In the genomic region with DNA sequence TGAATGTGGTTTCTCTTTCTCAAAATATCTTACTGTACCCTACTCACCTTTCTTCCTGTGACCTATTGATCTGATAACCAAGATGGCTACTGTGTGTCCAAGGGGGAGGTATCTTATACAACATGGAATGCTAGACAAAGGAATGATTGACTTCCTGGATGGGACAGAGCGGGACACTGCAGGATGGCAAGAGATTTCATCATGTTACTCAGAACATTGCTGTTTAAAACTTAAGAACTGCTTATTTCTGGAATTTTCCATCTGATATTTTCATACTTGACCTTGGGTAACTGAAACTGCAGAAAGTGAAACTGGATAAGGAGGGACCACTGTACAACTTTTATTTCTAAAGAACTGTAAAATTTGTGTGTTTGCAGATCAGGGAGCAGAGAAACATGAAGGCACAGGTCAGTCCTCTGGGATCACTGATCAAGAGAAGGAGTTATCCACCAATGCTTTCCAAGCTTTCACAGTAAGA, we compare ENCODE assay signal across 15 cellular contexts. TPM values are rescaled to one million over a fixed set of nuclear protein-coding genes. Genes with fewer than 3 reads are reported as not detected.
DNase-seq lines count a peak whose midpoint lies in the region; ATAC-seq and TF ChIP-seq lines count a peak whose summit lies in the region.
"Had no signal": no experiment of that assay in that cellular context is flagged by ENCODE, and none has a peak within 500 bp of the region (broad histone marks: within the 10 kb centered on the region; RNA-seq: fewer than 3 reads in every experiment).

No MANE protein-coding gene starts in this region.

- H3K9me3 ChIP-seq in DND-41 (ENCODE audit: insufficient read depth, low read length, severe bottlenecking) (no peaks in the 10 kb centered on the region), mesenchymal stem cell (ENCODE audit: control insufficient read depth, low read length) (no peaks in the 10 kb centered on the region)
- H3K9me3 ChIP-seq: pancreas had no signal

- no peak overlapping the region for H2BK12ac ChIP-seq in mesenchymal stem cell (ENCODE audit: low read length in 2 of 2)

- 75% methylated on average over 1 of the region's 1 CpG for WGBS in mesenchymal stem cell

- H3K27ac ChIP-seq in DND-41 (ENCODE audit: low read length) (peak overlapping the region; percentile 21; the same call in 1 of the 2 replicates), mesenchymal stem cell (ENCODE audit: low read length, poor library complexity, severe bottlenecking) (no peak overlapping the region)
- H3K27ac ChIP-seq: pancreas had no signal

- no peak for DNase-seq in DND-41
- peak; percentile 56 for DNase-seq in HuH-7.5 (ENCODE audit: low spot score)
- DNase-seq in amniotic epithelial cell (ENCODE audit: low read depth), result peak; percentile 35
- DNase-seq in mesenchymal stem cell, result peak; percentile 61
- DNase-seq in G401 (ENCODE audit: low spot score), result no peak
- no peak for DNase-seq in iPS-NIHi11 (ENCODE audit: low spot score)
- no peak for DNase-seq in omental fat pad (ENCODE audit: low spot score)
- DNase-seq: activated CD4-positive, alpha-beta T cell treated with anti-CD3 and anti-CD28 coated beads for 48 hours; cortex of kidney; NCI-H187 treated with DMSO at 0.1 percent for 48 hours; NK-92 treated with Interleukin-12 subunit alpha and Interleukin-12 subunit beta, amount 100 ng/mL, for 24 hours; pancreas had no signal

- H3K4me3 ChIP-seq in DND-41 (ENCODE audit: low read depth in 1 of 2, low read length in 2 of 2) (no peak overlapping the region), mesenchymal stem cell (ENCODE audit: insufficient read depth in 1 of 2, low read depth in 1 of 2, low read length in 2 of 2) (no peak overlapping the region)
- H3K4me3 ChIP-seq: lung, pancreas had no signal

- H3K18ac ChIP-seq in mesenchymal stem cell (ENCODE audit: low read depth in 1 of 2, low read length in 2 of 2), result no peak overlapping the region

- H3K14ac ChIP-seq in mesenchymal stem cell (ENCODE audit: low read length in 2 of 2), result no peak overlapping the region

- H3K4me2 ChIP-seq in DND-41 (ENCODE audit: insufficient read depth, low read length) (no peak overlapping the region), mesenchymal stem cell (ENCODE audit: low read length, poor library complexity, severe bottlenecking) (no peak overlapping the region)

- in situ Hi-C loops in G401 (cut with HindIII; ENCODE audit: low sequenced_read_pairs), result no loop called here

- H2AFZ ChIP-seq in DND-41 (ENCODE audit: low read depth, low read length) (no peak overlapping the region), mesenchymal stem cell (ENCODE audit: low read depth, low read length) (no peak overlapping the region)

- H3K4ac ChIP-seq in mesenchymal stem cell (ENCODE audit: low read depth in 1 of 2, low read length in 2 of 2), result no peak overlapping the region

- no peak overlapping the region for H3K23ac ChIP-seq in mesenchymal stem cell (ENCODE audit: low read length in 2 of 2)

- H3K27me3 ChIP-seq in DND-41 (ENCODE audit: insufficient read depth, low read length, poor library complexity), result no peaks in the 10 kb centered on the region
- no peaks in the 10 kb centered on the region for H3K27me3 ChIP-seq in mesenchymal stem cell (ENCODE audit: control insufficient read depth in 1 of 2, insufficient read depth in 1 of 2, low read length in 2 of 2)
- H3K27me3 ChIP-seq: pancreas had no signal

- H4K20me1 ChIP-seq in DND-41 (ENCODE audit: insufficient read depth, low read length), result peaks cover 5% of the 10 kb centered on the region; the same call in 1 of the 2 replicates

- peaks cover 23% of the 10 kb centered on the region for H3K36me3 ChIP-seq in DND-41 (ENCODE audit: insufficient read depth, low read length)
- H3K36me3 ChIP-seq in mesenchymal stem cell (ENCODE audit: control insufficient read depth in 1 of 2, insufficient read depth in 2 of 2, low read depth in 1 of 2, low read length in 2 of 2), result peaks cover 3% of the 10 kb centered on the region in 2 experiments
- H3K36me3 ChIP-seq: pancreas had no signal

- no peak overlapping the region for H2AK5ac ChIP-seq in mesenchymal stem cell (ENCODE audit: low read length, severe bottlenecking)

- H3K4me1 ChIP-seq in DND-41 (ENCODE audit: insufficient read depth, low read length), result no peaks in the 10 kb centered on the region
- no peaks in the 10 kb centered on the region for H3K4me1 ChIP-seq in mesenchymal stem cell (ENCODE audit: control insufficient read depth, insufficient read depth, low read depth, low read length)

- peaks cover 61% of the 10 kb centered on the region for H3K79me2 ChIP-seq in DND-41 (ENCODE audit: insufficient read depth, low read length)

- H4K8ac ChIP-seq in mesenchymal stem cell (ENCODE audit: low read length), result no peak overlapping the region

- no peak overlapping the region for H4K91ac ChIP-seq in mesenchymal stem cell (ENCODE audit: low read length)

- no peak for TF ChIP-seq CTCF in DND-41 (IDR thresholded peaks at IDR 0.05; ENCODE audit: borderline replicate concordance, extremely low read depth, low read length, poor library complexity, severe bottlenecking)
- TF ChIP-seq CTCF in omental fat pad (IDR thresholded peaks at IDR 0.05), result no peak

- no peak overlapping the region for H2BK15ac ChIP-seq in mesenchymal stem cell (ENCODE audit: low read depth, poor library complexity, severe bottlenecking)

- no peak overlapping the region for H2BK5ac ChIP-seq in mesenchymal stem cell (ENCODE audit: low read depth, low read length, poor library complexity, severe bottlenecking)

- ATAC-seq in DND-41 (ENCODE audit: insufficient read depth, low read depth) (no peak), HG03378 (IDR thresholded peaks at IDR 0.05; ENCODE audit: unreplicated experiment) (no peak), omental fat pad (ENCODE audit: low FRiP score) (no peak)
- ATAC-seq: pancreas; stimulated activated effector memory CD8-positive, alpha-beta T cell treated with anti-CD3 and anti-CD28 coated beads, Interleukin-12 subunit alpha, Interleukin-12 subunit beta, amount 100 ng/mL, for 72 hours had no signal

- peaks cover 19% of the 10 kb centered on the region for H3K79me1 ChIP-seq in mesenchymal stem cell (replicated peaks; ENCODE audit: low read length, poor library complexity, severe bottlenecking)

- H2BK120ac ChIP-seq in mesenchymal stem cell (ENCODE audit: low read depth, low read length), result no peak overlapping the region

- H3K9ac ChIP-seq in DND-41 (ENCODE audit: low read depth, low read length) (no peak overlapping the region), mesenchymal stem cell (ENCODE audit: low read length) (no peak overlapping the region)

RNA-seq across cellular contexts. Expression of gene CNOT10, which starts 18.5 kb away (rescaled TPM):
- polyA plus RNA-seq in mesenchymal stem cell (2013, experiment 1 of 2), result 15.2 TPM
- 14.5 TPM for polyA plus RNA-seq in mesenchymal stem cell (2013, experiment 2 of 2)
- total RNA-seq in G401 (2014; rRNA removed; shearing (Covaris generic)), result 23.1 and 23.9 TPM in 2 replicates
- total RNA-seq in omental fat pad, result 10 to 100 TPM; 10.3 to 24.0 (median 19.8) TPM

Comparison
In these comparisons a context has a peak if more than half of its experiments do, and no peak if none do; other contexts are left out.
1. DNase-seq: peak in HuH-7.5 (single experiment), amniotic epithelial cell (single experiment) and mesenchymal stem cell (single experiment); none in DND-41 (single experiment), G401 (single experiment), iPS-NIHi11 (single experiment) and omental fat pad (single experiment).